In genomic region chr20:833450-834150, GRCh38 we compare ENCODE assay signal across 8 cellular contexts. TPM values are rescaled to one million over a fixed set of nuclear protein-coding genes. Genes with fewer than 3 reads are reported as not detected.
A peak's percentile ranks its signal among the peaks of the same experiment; 100 is the strongest.
DNase-seq lines count a peak whose midpoint lies in the region; ATAC-seq and TF ChIP-seq lines count a peak whose summit lies in the region.

FAM110A (plus strand) TSS chr20:833715; CDS start chr20:844805, 11,090 bp downstream.

- H3K4me3 ChIP-seq in epithelial cell of esophagus (ENCODE audit: low read length) (peak within 1 kb of the TSS; percentile 75), mucosa of descending colon (peak within 1 kb of the TSS; percentile 85)

- no peak for TF ChIP-seq CTCF in epithelial cell of esophagus (IDR thresholded peaks at IDR 0.05; ENCODE audit: insufficient read depth, low read depth, low read length, missing control alignments)
- no peak for TF ChIP-seq CTCF in mucosa of descending colon (IDR thresholded peaks at IDR 0.05)

- H3K9me3 ChIP-seq in mucosa of descending colon: no peaks in the 10 kb centered on the region

- intact Hi-C loops in mucosa of descending colon (cut with DNase I, micrococcal nuclease): no loop called here

- no peaks in the 10 kb centered on the region for H3K36me3 ChIP-seq in mucosa of descending colon (ENCODE audit: low read depth)

- ATAC-seq in GM21619 (IDR thresholded peaks at IDR 0.05; ENCODE audit: unreplicated experiment) (peak; percentile 94), mucosa of descending colon (peak; percentile 99)

- DNase-seq in DMS53 (lab: John Stamatoyannopoulos, UW): peak; percentile 98
- peak; percentile 94 for DNase-seq in OCI-M2 (lab: John Stamatoyannopoulos, UW; ENCODE audit: unreplicated experiment)
- peak; percentile 93 for DNase-seq in activated T-cell treated with anti-CD3 and anti-CD28 coated beads for 4 hours
- peak; percentile 97 for DNase-seq in epithelial cell of esophagus (ENCODE audit: low read depth)
- peak; percentile 97 to 99 (median 99) for DNase-seq in mucosa of descending colon
- peak; percentile 91 to 92 for DNase-seq in stimulated activated CD8-positive, alpha-beta memory T cell treated with anti-CD3 and anti-CD28 coated beads, Interleukin-4, amount 100 ng/mL, for 1 hour (ENCODE audit: low read depth in 2 of 2, low spot score in 1 of 2)

- TF ChIP-seq RAD21 in Ishikawa (IDR thresholded peaks at IDR 0.05; ENCODE audit: low read depth): no peak

- no peaks in the 10 kb centered on the region for H3K4me1 ChIP-seq in mucosa of descending colon (ENCODE audit: low read depth)

- TF ChIP-seq EP300 in Ishikawa (IDR thresholded peaks at IDR 0.05; ENCODE audit: borderline replicate concordance): no peak

TF ChIP-seq in Ishikawa, 13 proteins besides CTCF, POLR2A, EP300 and RAD21:
- peak; percentile 65; the same call in 1 of the 2 replicates for TF ChIP-seq MAX (IDR thresholded peaks at IDR 0.05)
- TF ChIP-seq CREB1 (IDR thresholded peaks at IDR 0.05; ENCODE audit: low read depth): no peak
- TF ChIP-seq TCF12 (IDR thresholded peaks at IDR 0.05; ENCODE audit: low read depth): peak; percentile 21; the same call in 1 of the 2 replicates
- peak; percentile 98 for TF ChIP-seq FOXM1 (IDR thresholded peaks at IDR 0.05; ENCODE audit: borderline replicate concordance, low read depth)
- TF ChIP-seq ZBTB7A (IDR thresholded peaks at IDR 0.05; ENCODE audit: low read depth): peak; percentile 91

RNA-seq across cellular contexts. Expression of gene FAM110A, which starts in this region (rescaled TPM):
- total RNA-seq in mucosa of descending colon: 10 to 100 TPM in 1 of 3 donors, 1 to 10 TPM in 2; 5.1 to 10.4 (median 8.4) TPM

Comparison
In these comparisons a context has a peak if more than half of its experiments do, and no peak if none do; other contexts are left out.
1. Peak in every context shown above with its lines: DNase-seq, ATAC-seq and H3K4me3 ChIP-seq.